In genomic region chr17:38893612-38894011, GRCh38 we compare ENCODE assay signal across 1 cellular context.
TF ChIP-seq lines count a peak whose summit lies in the region.

No MANE protein-coding gene starts in this region.

TF ChIP-seq in IMR-90, 13 proteins besides CTCF, POLR2A, EP300 and RAD21 (continued from another document):
- TF ChIP-seq, protein P1, sequence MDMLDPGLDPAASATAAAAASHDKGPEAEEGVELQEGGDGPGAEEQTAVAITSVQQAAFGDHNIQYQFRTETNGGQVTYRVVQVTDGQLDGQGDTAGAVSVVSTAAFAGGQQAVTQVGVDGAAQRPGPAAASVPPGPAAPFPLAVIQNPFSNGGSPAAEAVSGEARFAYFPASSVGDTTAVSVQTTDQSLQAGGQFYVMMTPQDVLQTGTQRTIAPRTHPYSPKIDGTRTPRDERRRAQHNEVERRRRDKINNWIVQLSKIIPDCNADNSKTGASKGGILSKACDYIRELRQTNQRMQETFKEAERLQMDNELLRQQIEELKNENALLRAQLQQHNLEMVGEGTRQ (IDR thresholded peaks at IDR 0.05; ENCODE audit: low read depth, low read length) = no peak
- no peak for TF ChIP-seq FOS (IDR thresholded peaks at IDR 0.05; ENCODE audit: low read depth, low read length)
- TF ChIP-seq NFE2L2 (IDR thresholded peaks at IDR 0.05; ENCODE audit: low read depth, low read length) = no peak
- no peak for TF ChIP-seq MXI1 (IDR thresholded peaks at IDR 0.05; ENCODE audit: borderline replicate concordance, low read depth, low read length)
- TF ChIP-seq RFX5 (IDR thresholded peaks at IDR 0.05; ENCODE audit: low read depth, low read length) = no peak
- TF ChIP-seq MAZ (IDR thresholded peaks at IDR 0.05; ENCODE audit: borderline replicate concordance, low read depth, low read length) = no peak
- TF ChIP-seq MAFK (IDR thresholded peaks at IDR 0.05; ENCODE audit: low read depth, low read length) = no peak
- no peak for TF ChIP-seq SMC3 (IDR thresholded peaks at IDR 0.05; ENCODE audit: low read depth, low read length)
